ENCODE assay signal across 10 cellular contexts in the genomic region with DNA sequence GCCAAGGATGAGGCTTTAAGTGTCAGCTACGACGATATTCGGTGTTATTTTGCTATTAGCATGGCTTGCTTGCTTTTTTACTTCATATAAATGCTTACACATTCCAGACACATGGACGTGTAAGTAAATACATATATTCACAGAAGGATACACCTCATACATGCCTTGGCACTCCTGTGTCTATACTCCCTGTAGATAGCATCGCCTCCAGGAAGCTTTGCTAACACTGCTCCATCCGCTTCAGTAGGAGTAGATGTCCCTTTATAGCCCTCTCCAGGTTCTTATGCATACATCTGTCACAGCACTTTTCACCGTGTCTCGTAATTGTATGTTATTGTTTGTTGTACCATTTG. TPM values are rescaled to one million over a fixed set of nuclear protein-coding genes. Genes with fewer than 3 reads are reported as not detected.
DNase-seq lines count a peak whose midpoint lies in the region; TF ChIP-seq lines count a peak whose summit lies in the region.
"Had no signal": no experiment of that assay in that cellular context is flagged by ENCODE, and none has a peak within 500 bp of the region (broad histone marks: within the 10 kb centered on the region; RNA-seq: fewer than 3 reads in every experiment).

No MANE protein-coding gene starts in this region.

- H3K27me3 ChIP-seq in BE2C (no peaks in the 10 kb centered on the region), KMS-11 (ENCODE audit: insufficient read depth, low read depth) (no peaks in the 10 kb centered on the region)

- peak overlapping the region; percentile 78 to 88 (median 85) for H3K4me3 Mint-ChIP-seq in nephron

- no peaks in the 10 kb centered on the region for H3K9me3 ChIP-seq in BE2C
- H3K9me3 ChIP-seq: heart left ventricle had no signal

- H3K27ac ChIP-seq in KMS-11 = no peak overlapping the region
- peak overlapping the region; percentile 26 for H3K27ac ChIP-seq in caudate nucleus (ENCODE audit: low read depth, low read length)
- H3K27ac ChIP-seq: heart left ventricle had no signal

- peak overlapping the region; percentile 82 for H2AFZ ChIP-seq in KMS-11 (ENCODE audit: low read depth)

- H3K4me3 ChIP-seq in BE2C (ENCODE audit: low read depth, low read length) (peak overlapping the region; percentile 70), KMS-11 (IDR thresholded peaks at IDR 0.05; ENCODE audit: insufficient read depth, low read depth, low read length) (no peak overlapping the region)

- no peaks in the 10 kb centered on the region for H3K36me3 Mint-ChIP-seq in nephron (ENCODE audit: low read depth)

- H3K36me3 ChIP-seq in BE2C = no peaks in the 10 kb centered on the region
- H3K36me3 ChIP-seq in KMS-11 (ENCODE audit: insufficient read depth) = no peaks in the 10 kb centered on the region
- H3K36me3 ChIP-seq: heart left ventricle had no signal

- H3K4me1 ChIP-seq in BE2C = no peaks in the 10 kb centered on the region
- no peaks in the 10 kb centered on the region for H3K4me1 ChIP-seq in KMS-11 (ENCODE audit: low read depth, poor library complexity, severe bottlenecking)

- peak overlapping the region in 2 of 3 experiments; percentile 60 to 69 for H3K27ac Mint-ChIP-seq in nephron

- H3K4me2 ChIP-seq in KMS-11 = peak overlapping the region; percentile 60

- no peaks in the 10 kb centered on the region for H3K4me1 Mint-ChIP-seq in nephron

- DNase-seq in BE2C (no peak), caudate nucleus (lab: John Stamatoyannopoulos, UW) (no peak), AG08396 (ENCODE audit: low spot score) (no peak), GDM1 (lab: John Stamatoyannopoulos, UW) (no peak), occipital lobe (lab: John Stamatoyannopoulos, UW) (no peak)
- no peak for DNase-seq in activated CD4-positive, alpha-beta T cell treated with anti-CD3 and anti-CD28 coated beads, Interleukin-2, amount 50 U/mL, for 4 hours
- DNase-seq: NCI-H1436 treated with DMSO at 0.1 percent for 48 hours had no signal

- no peaks in the 10 kb centered on the region for H4K20me1 ChIP-seq in KMS-11 (ENCODE audit: insufficient read depth)

- peaks cover 43% of the 10 kb centered on the region for H3K27me3 Mint-ChIP-seq in nephron (ENCODE audit: low read depth)

- H3K9ac ChIP-seq in KMS-11 = peak overlapping the region; percentile 61; the same call in 1 of the 2 replicates

- H3K79me2 ChIP-seq in KMS-11 (ENCODE audit: insufficient read depth, low read depth) = no peaks in the 10 kb centered on the region

- TF ChIP-seq CTCF in BE2C (IDR thresholded peaks at IDR 0.05; ENCODE audit: low read depth, low read length) (no peak), KMS-11 (conservative IDR thresholded peaks at IDR 0.05; ENCODE audit: low read depth, low read length) (no peak), nephron (IDR thresholded peaks at IDR 0.05; ENCODE audit: unreplicated experiment in 3 of 3) (no peak)

- no peaks in the 10 kb centered on the region for H3K9me3 Mint-ChIP-seq in nephron

RNA-seq across cellular contexts. Expression of a gene that starts 27.5 kb away (rescaled TPM):
- polyA plus RNA-seq in BE2C (2012; ENCODE audit: insufficient read depth, insufficient read length, low read depth) = 17.7 TPM
- total RNA-seq in occipital lobe = 22.8 TPM
